Comparison of ENCODE assay signal across 28 cellular contexts in genomic region chr11:15505155-15505554, GRCh38.
"Had no signal": no experiment of that assay in that cellular context is flagged by ENCODE, and none has a peak within 500 bp of the region (broad histone marks: within the 10 kb centered on the region; RNA-seq: fewer than 3 reads in every experiment).

No MANE protein-coding gene starts in this region.

- H3K27me3 ChIP-seq: neutrophil, ovary, right lobe of liver, sigmoid colon, spleen, suprapubic skin, testis, tibial artery, transverse colon, upper lobe of right lung, uterus had no signal

- H3K79me2 ChIP-seq: parathyroid adenoma had no signal

- H3K4me3 ChIP-seq: ovary, psoas muscle, right lobe of liver, sigmoid colon, spleen, suprapubic skin, testis, tibial artery, transverse colon, upper lobe of right lung, uterus had no signal

- H3K9me3 ChIP-seq: neutrophil, ovary, psoas muscle, right lobe of liver, sigmoid colon, spleen, suprapubic skin, testis, tibial artery, transverse colon, upper lobe of right lung, uterus had no signal

- H3K36me3 ChIP-seq: neutrophil, ovary, right lobe of liver, sigmoid colon, spleen, suprapubic skin, tibial artery, transverse colon, upper lobe of right lung, uterus had no signal

- H3K27ac ChIP-seq: neutrophil, ovary, parathyroid adenoma, psoas muscle, right lobe of liver, sigmoid colon, spleen, suprapubic skin, testis, tibial artery, transverse colon, upper lobe of right lung, uterus had no signal

- DNase-seq: naive thymus-derived CD8-positive, alpha-beta T cell; nephron progenitor cell; nucleus accumbens; ovary; posterior cingulate gyrus; psoas muscle; right cardiac atrium; right lobe of liver; sigmoid colon; small intestine; spleen; stimulated activated CD4-positive, alpha-beta T cell treated with anti-CD3 and anti-CD28 coated beads, Interleukin-12 subunit alpha, Interleukin-12 subunit beta, amount 100 ng/mL, for 4 hours; stimulated activated CD4-positive, alpha-beta T cell treated with anti-CD3 and anti-CD28 coated beads, Interleukin-1b, Interleukin-23, amount 100 ng/mL, for 48 hours; stimulated activated CD4-positive, alpha-beta T cell treated with anti-CD3 and anti-CD28 coated beads, Interleukin-4, amount 100 ng/mL, for 1 hour; stimulated activated CD4-positive, alpha-beta T cell treated with anti-CD3 and anti-CD28 coated beads, Interleukin-4, amount 100 ng/mL, for 4 hours; stimulated activated CD8-positive, alpha-beta memory T cell treated with anti-CD3 and anti-CD28 coated beads, Interleukin-4, amount 100 ng/mL, for 48 hours; stimulated activated naive CD4-positive, alpha-beta T cell; stimulated activated naive CD8-positive, alpha-beta T cell treated with anti-CD3 and anti-CD28 coated beads, Interleukin-15, amount 100 ng/mL, for 72 hours; stimulated activated naive CD8-positive, alpha-beta T cell treated with anti-CD3 and anti-CD28 coated beads, Interleukin-15, Interleukin-2, amounts not matched to agents 100 U/mL and 50 U/mL, for 24 hours; substantia nigra; testis; tibial artery; transverse colon; upper lobe of right lung; uterus had no signal

- H3K4me1 ChIP-seq: parathyroid adenoma, psoas muscle, right lobe of liver, sigmoid colon, spleen, suprapubic skin, testis, tibial artery, upper lobe of right lung, uterus had no signal

- H2AFZ ChIP-seq: parathyroid adenoma had no signal
